1 cellular context compared by ENCODE assay signal in genomic region chr11:65118097-65118837, GRCh38.
TF ChIP-seq lines count a peak whose summit lies in the region.

No MANE protein-coding gene starts in this region.

TF ChIP-seq in HCT116, 20 proteins besides CTCF, POLR2A, EP300 and RAD21 (continued from another document):
- no peak for TF ChIP-seq ZNF274 (IDR thresholded peaks at IDR 0.05; ENCODE audit: low read depth, low read length)
